Comparison of ENCODE assay signal across 2 cellular contexts in the genomic region with DNA sequence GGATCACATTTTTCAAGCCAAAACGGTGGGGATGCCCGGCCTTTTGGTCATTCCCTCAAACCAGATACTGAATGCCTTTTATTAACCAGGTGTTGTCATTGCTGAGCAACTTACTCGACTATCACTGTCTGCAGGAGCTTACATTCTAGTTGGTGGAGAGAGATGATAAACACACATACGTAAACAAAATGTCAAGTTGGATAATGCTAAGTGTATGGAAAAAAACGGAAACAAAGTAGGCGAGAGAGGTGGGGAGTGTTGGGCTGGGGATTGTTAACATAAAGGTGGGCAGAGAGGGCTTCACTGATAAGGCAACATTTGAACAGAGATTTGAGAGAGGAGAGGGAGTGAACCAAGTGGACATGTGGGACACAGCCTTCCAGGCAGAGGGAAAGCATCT.
A peak's percentile ranks its signal among the peaks of the same experiment; 100 is the strongest.
TF ChIP-seq lines count a peak whose summit lies in the region.

No MANE protein-coding gene starts in this region.

TF ChIP-seq in HEK293, 187 proteins besides CTCF, POLR2A, EP300 and RAD21:
- TF ChIP-seq ZNF404 (tag by site-specific recombination; IDR thresholded peaks at IDR 0.05) (no peak), YY2 (tag by site-specific recombination; IDR thresholded peaks at IDR 0.05) (no peak), ZNF558 (tag by site-specific recombination; IDR thresholded peaks at IDR 0.05) (no peak), EGR2 (tag by site-specific recombination; IDR thresholded peaks at IDR 0.05; ENCODE audit: low read depth) (peak; percentile 20; the same call in 1 of the 2 replicates), TSHZ1 (tag by site-specific recombination; IDR thresholded peaks at IDR 0.05; ENCODE audit: borderline replicate concordance) (no peak), SCRT2 (tag by site-specific recombination; IDR thresholded peaks at IDR 0.05) (no peak), ZNF623 (tag by site-specific recombination; IDR thresholded peaks at IDR 0.05) (0 out of 2 replicates have a peak, but pooled peaks have one; percentile 30), ZNF549 (tag by site-specific recombination; IDR thresholded peaks at IDR 0.05) (no peak), ZFP69B (tag by site-specific recombination; IDR thresholded peaks at IDR 0.05) (no peak), ZSCAN18 (tag by site-specific recombination; IDR thresholded peaks at IDR 0.05) (no peak), ZNF311 (tag by site-specific recombination; IDR thresholded peaks at IDR 0.05; ENCODE audit: borderline replicate concordance) (no peak), ZNF830 (tag by site-specific recombination; IDR thresholded peaks at IDR 0.05; ENCODE audit: low read depth) (no peak), ZNF140 (tag by site-specific recombination; IDR thresholded peaks at IDR 0.05) (no peak), ZNF16 (tag by site-specific recombination; IDR thresholded peaks at IDR 0.05; ENCODE audit: low read depth) (no peak), ZNF132 (tag by site-specific recombination; IDR thresholded peaks at IDR 0.05; ENCODE audit: borderline replicate concordance) (no peak)

TF ChIP-seq in K562, 482 proteins besides CTCF, POLR2A, EP300 and RAD21:
- TF ChIP-seq RCOR1 (IDR thresholded peaks at IDR 0.05; ENCODE audit: borderline replicate concordance in 1 of 2, low read depth in 2 of 2, low read length in 2 of 2) (no peak), POLR2G (IDR thresholded peaks at IDR 0.05; ENCODE audit: low read depth, low read length) (no peak), SMAD2 (IDR thresholded peaks at IDR 0.05; ENCODE audit: low read depth, low read length) (no peak), TFAM (CRISPR knock-in tag; conservative IDR thresholded peaks at IDR 0.05) (no peak), TSHZ1 (CRISPR knock-in tag; IDR thresholded peaks at IDR 0.05) (no peak), TAL1 (IDR thresholded peaks at IDR 0.05) (peak; percentile 35; the same call in 1 of the 2 replicates), TCF3 (CRISPR knock-in tag; IDR thresholded peaks at IDR 0.05) (peak; percentile 60), OTX1 (CRISPR knock-in tag; IDR thresholded peaks at IDR 0.05) (no peak), SUPT5H (IDR thresholded peaks at IDR 0.05) (no peak), CBFA2T2 (conservative IDR thresholded peaks at IDR 0.05) (peak; percentile 41), EWSR1 (IDR thresholded peaks at IDR 0.05; ENCODE audit: borderline replicate concordance, low read depth, partially characterized antibody) (no peak), SIX5 (IDR thresholded peaks at IDR 0.05; ENCODE audit: borderline replicate concordance in 1 of 2, insufficient read depth in 1 of 2, low read depth in 1 of 2, low read length in 2 of 2) (no peak), FOS (IDR thresholded peaks at IDR 0.05; ENCODE audit: extremely low read depth, insufficient read length) (no peak), CXXC5 (CRISPR knock-in tag; IDR thresholded peaks at IDR 0.05) (no peak), HBP1 (CRISPR knock-in tag; IDR thresholded peaks at IDR 0.05) (no peak), NFE2L1 (tag; IDR thresholded peaks at IDR 0.05; ENCODE audit: borderline replicate concordance, low read depth) (no peak), YBX1 (IDR thresholded peaks at IDR 0.05) (no peak), MTA3 (IDR thresholded peaks at IDR 0.05; ENCODE audit: borderline replicate concordance) (no peak), NFXL1 (CRISPR knock-in tag; IDR thresholded peaks at IDR 0.05) (no peak), RHOXF2B (CRISPR knock-in tag; conservative IDR thresholded peaks at IDR 0.05) (no peak), POLR2AphosphoS5 (IDR thresholded peaks at IDR 0.05; ENCODE audit: control insufficient read depth, insufficient read depth, low read depth, low read length) (no peak), CBFA2T3 (IDR thresholded peaks at IDR 0.05) (peak; percentile 70), C11orf30 (IDR thresholded peaks at IDR 0.05; ENCODE audit: low read depth) (no peak), RBM17 (IDR thresholded peaks at IDR 0.05; ENCODE audit: borderline replicate concordance, low read depth, low read length) (no peak), WHSC1 (IDR thresholded peaks at IDR 0.05; ENCODE audit: low read length) (no peak)
